25 cellular contexts compared by ENCODE assay signal in the genomic region with DNA sequence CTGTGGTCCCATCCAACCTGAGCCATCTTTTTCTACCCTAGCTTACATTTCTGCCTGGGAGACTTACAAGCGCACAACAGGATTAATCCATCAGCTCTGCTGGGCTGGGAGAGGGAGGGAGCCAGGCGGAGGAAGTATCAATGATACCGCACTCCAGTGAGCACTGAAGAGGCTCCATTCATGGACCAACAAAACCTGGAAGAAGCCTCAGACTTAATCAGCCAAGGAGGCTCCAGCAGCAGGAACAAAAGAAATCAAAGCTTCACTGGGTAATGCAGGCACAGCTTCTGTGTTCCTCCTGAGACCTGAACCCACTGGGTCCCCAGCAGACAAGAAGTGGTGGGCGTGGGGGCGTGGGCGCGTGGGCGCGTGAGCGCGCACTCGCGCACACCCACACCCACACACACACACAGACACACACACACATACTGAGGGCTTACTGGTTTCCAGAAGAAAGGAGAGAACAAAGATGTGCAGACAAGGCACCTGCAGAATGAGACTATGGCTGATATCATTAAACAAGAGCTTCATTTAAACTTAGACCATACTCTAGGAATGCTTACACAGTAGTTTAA.
A peak's percentile ranks its signal among the peaks of the same experiment; 100 is the strongest.
DNase-seq lines count a peak whose midpoint lies in the region; ATAC-seq and TF ChIP-seq lines count a peak whose summit lies in the region.
"Had no signal": no experiment of that assay in that cellular context is flagged by ENCODE, and none has a peak within 500 bp of the region (broad histone marks: within the 10 kb centered on the region; RNA-seq: fewer than 3 reads in every experiment).

No MANE protein-coding gene starts in this region.

- no peaks in the 10 kb centered on the region for H3K27me3 ChIP-seq in A673 (replicated peaks; ENCODE audit: insufficient read depth, low read depth, low read length, poor library complexity)
- H3K27me3 ChIP-seq in GM06990 (replicated peaks; ENCODE audit: control insufficient read depth, insufficient read depth, low read length): no peaks in the 10 kb centered on the region
- H3K27me3 ChIP-seq: BLaER1, gastroesophageal sphincter, MG63, tibial nerve had no signal

- peak overlapping the region; percentile 31 for H3K4me3 Mint-ChIP-seq in neural crest cell
- no peak overlapping the region for H3K4me3 Mint-ChIP-seq in stimulated activated naive CD8-positive, alpha-beta T cell treated with anti-CD3 and anti-CD28 coated beads, Interleukin-15, amount 100 ng/mL, for 72 hours
- H3K4me3 Mint-ChIP-seq: activated CD4-positive, alpha-beta T cell treated with anti-CD3 and anti-CD28 coated beads, Interleukin-2, amount 10 ng/mL, durations not matched to agents 24 days and 14 days; activated T-cell treated with anti-CD3 and anti-CD28 coated beads, Interleukin-2, amount 50 U/mL, for 4 hours; central memory CD8-positive, alpha-beta T cell; memory B cell; stimulated activated naive CD8-positive, alpha-beta T cell treated with anti-CD3 and anti-CD28 coated beads, Interleukin-15, Interleukin-2, amounts not matched to agents 100 ng/mL and 50 ng/mL, for 24 hours had no signal

- peaks cover 37% of the 10 kb centered on the region for H3K4me1 Mint-ChIP-seq in neural crest cell
- H3K4me1 Mint-ChIP-seq in stimulated activated naive CD8-positive, alpha-beta T cell treated with anti-CD3 and anti-CD28 coated beads, Interleukin-15, amount 100 ng/mL, for 72 hours: peaks cover 6% of the 10 kb centered on the region
- H3K4me1 Mint-ChIP-seq: central memory CD8-positive, alpha-beta T cell; memory B cell had no signal

- no peaks in the 10 kb centered on the region for H3K36me3 Mint-ChIP-seq in neural crest cell (ENCODE audit: low read depth)

- intact Hi-C loops in A673 (cut with micrococcal nuclease; ENCODE audit: unreplicated experiment): no loop called here

- peak overlapping the region; percentile 87 for H3K27ac Mint-ChIP-seq in neural crest cell (ENCODE audit: unreplicated experiment)
- no peak overlapping the region for H3K27ac Mint-ChIP-seq in stimulated activated naive CD8-positive, alpha-beta T cell treated with anti-CD3 and anti-CD28 coated beads, Interleukin-15, amount 100 ng/mL, for 72 hours
- H3K27ac Mint-ChIP-seq: activated CD4-positive, alpha-beta T cell treated with anti-CD3 and anti-CD28 coated beads, Interleukin-2, amount 10 ng/mL, durations not matched to agents 24 days and 14 days; memory B cell; stimulated activated naive CD8-positive, alpha-beta T cell treated with anti-CD3 and anti-CD28 coated beads, Interleukin-15, Interleukin-2, amounts not matched to agents 100 ng/mL and 50 ng/mL, for 24 hours had no signal

- H3K4me1 ChIP-seq in A673 (ENCODE audit: insufficient read depth, low read length, poor library complexity, severe bottlenecking): no peaks in the 10 kb centered on the region
- H3K4me1 ChIP-seq: BLaER1, Caco-2, tibial nerve had no signal

- H3K27me3 Mint-ChIP-seq in neural crest cell (ENCODE audit: low read depth): no peaks in the 10 kb centered on the region
- H3K27me3 Mint-ChIP-seq in stimulated activated naive CD8-positive, alpha-beta T cell treated with anti-CD3 and anti-CD28 coated beads, Interleukin-15, amount 100 ng/mL, for 72 hours: no peaks in the 10 kb centered on the region
- H3K27me3 Mint-ChIP-seq: activated CD4-positive, alpha-beta T cell treated with anti-CD3 and anti-CD28 coated beads, Interleukin-2, amount 10 ng/mL, durations not matched to agents 24 days and 14 days; central memory CD8-positive, alpha-beta T cell; memory B cell; stimulated activated naive CD8-positive, alpha-beta T cell treated with anti-CD3 and anti-CD28 coated beads, Interleukin-15, Interleukin-2, amounts not matched to agents 100 ng/mL and 50 ng/mL, for 24 hours had no signal

- TF ChIP-seq CTCF in A673 (conservative IDR thresholded peaks at IDR 0.05; ENCODE audit: low read depth, low read length): no peak
- no peak for TF ChIP-seq CTCF in GM06990 (IDR thresholded peaks at IDR 0.05; ENCODE audit: insufficient read depth, low read length, poor library complexity, severe bottlenecking)
- TF ChIP-seq CTCF in neural crest cell (conservative IDR thresholded peaks at IDR 0.05): no peak

- H3K27ac ChIP-seq in A673 (ENCODE audit: low read depth, low read length, poor library complexity, severe bottlenecking): no peak overlapping the region
- H3K27ac ChIP-seq: BLaER1, gastroesophageal sphincter, tibial nerve, VCaP had no signal

- H3K36me3 ChIP-seq in A673 (ENCODE audit: insufficient read depth, low read length, poor library complexity, severe bottlenecking): no peaks in the 10 kb centered on the region
- H3K36me3 ChIP-seq in GM06990 (ENCODE audit: control insufficient read depth, insufficient read depth, low read length): no peaks in the 10 kb centered on the region
- H3K36me3 ChIP-seq: BLaER1, gastroesophageal sphincter, MG63, tibial nerve had no signal

- no peaks in the 10 kb centered on the region for H3K9me3 ChIP-seq in A673 (ENCODE audit: low read depth, low read length, poor library complexity, severe bottlenecking)
- H3K9me3 ChIP-seq: BLaER1, Caco-2, gastroesophageal sphincter, MG63, tibial nerve had no signal

- no peak for ATAC-seq in stimulated activated naive CD8-positive, alpha-beta T cell treated with anti-CD3 and anti-CD28 coated beads, Interleukin-15, amount 100 ng/mL, for 72 hours
- no peak for ATAC-seq in HG03135 (IDR thresholded peaks at IDR 0.05; ENCODE audit: unreplicated experiment)
- ATAC-seq in GM21825 (IDR thresholded peaks at IDR 0.05; ENCODE audit: unreplicated experiment): no peak
- ATAC-seq: activated T-cell treated with anti-CD3 and anti-CD28 coated beads, Interleukin-2, amount 50 U/mL, for 4 hours; gastroesophageal sphincter; left cardiac atrium had no signal

- no TSS peak for BruUV-seq in A673 (replicated peaks; lab: Mats Ljungman, UMichigan)

- CTCF ChIA-PET in A673 (lab: Charles Lee): no interaction called here

- DNase-seq in A673 (ENCODE audit: low spot score): peak; percentile 37
- peak; percentile 3 for DNase-seq in GM06990 (ENCODE audit: extremely low read depth, insufficient read length)
- DNase-seq in NCI-H524 (lab: John Stamatoyannopoulos, UW): peak; percentile 68 to 81
- DNase-seq in neural crest cell (ENCODE audit: low read depth, low spot score): no peak
- no peak for DNase-seq in stimulated activated naive CD8-positive, alpha-beta T cell treated with anti-CD3 and anti-CD28 coated beads, Interleukin-15, amount 100 ng/mL, for 72 hours
- DNase-seq: activated CD4-positive, alpha-beta T cell treated with anti-CD3 and anti-CD28 coated beads, Interleukin-2, amount 10 ng/mL, durations not matched to agents 24 days and 14 days; activated gamma-delta T cell treated with Interleukin-2 at 50 U/mL for 16 hours; activated T-cell treated with anti-CD3 and anti-CD28 coated beads, Interleukin-2, amount 50 U/mL, for 4 hours; Caco-2; dermis blood vessel endothelial cell; hippocampal formation; KG1; left cardiac atrium; MG63; NCI-H2227 treated with DMSO at 0.1 percent for 48 hours; occipital lobe had no signal

- H3K4me3 ChIP-seq in A673 (ENCODE audit: low read depth, low read length, poor library complexity, severe bottlenecking): no peak overlapping the region
- no peak overlapping the region for H3K4me3 ChIP-seq in GM06990 (replicated peaks; ENCODE audit: low read depth, low read length)
- H3K4me3 ChIP-seq: BLaER1, gastroesophageal sphincter, MG63, tibial nerve had no signal

- no peaks in the 10 kb centered on the region for H3K9me3 Mint-ChIP-seq in neural crest cell
- H3K9me3 Mint-ChIP-seq in stimulated activated naive CD8-positive, alpha-beta T cell treated with anti-CD3 and anti-CD28 coated beads, Interleukin-15, amount 100 ng/mL, for 72 hours: no peaks in the 10 kb centered on the region
- H3K9me3 Mint-ChIP-seq: activated CD4-positive, alpha-beta T cell treated with anti-CD3 and anti-CD28 coated beads, Interleukin-2, amount 10 ng/mL, durations not matched to agents 24 days and 14 days; activated T-cell treated with anti-CD3 and anti-CD28 coated beads, Interleukin-2, amount 50 U/mL, for 4 hours; central memory CD8-positive, alpha-beta T cell; memory B cell; stimulated activated naive CD8-positive, alpha-beta T cell treated with anti-CD3 and anti-CD28 coated beads, Interleukin-15, Interleukin-2, amounts not matched to agents 100 ng/mL and 50 ng/mL, for 24 hours had no signal

- POLR2A ChIA-PET in A673 (lab: Charles Lee; ENCODE audit: low non-redundant PET): no interaction called here

Comparison
In these comparisons a context has a peak if more than half of its experiments do, and no peak if none do; other contexts are left out.
1. DNase-seq: peak in A673 (single experiment), GM06990 (single experiment) and NCI-H524 (2 of 2); none in neural crest cell (single experiment) and stimulated activated naive CD8-positive, alpha-beta T cell treated with anti-CD3 and anti-CD28 coated beads, Interleukin-15, amount 100 ng/mL, for 72 hours (0 of 2).